In genomic region chr16:12089492-12090161, GRCh38 we compare ENCODE assay signal across 7 cellular contexts.
DNase-seq lines count a peak whose midpoint lies in the region; ATAC-seq and TF ChIP-seq lines count a peak whose summit lies in the region.

No MANE protein-coding gene starts in this region.

- TF ChIP-seq CTCF in left ventricle myocardium inferior (IDR thresholded peaks at IDR 0.05; ENCODE audit: borderline replicate concordance) (no peak), retinal pigment epithelial cell (conservative IDR thresholded peaks at IDR 0.05; ENCODE audit: low read depth, low read length) (no peak)

- peak; percentile 60 for DNase-seq in KG1 (lab: John Stamatoyannopoulos, UW)
- DNase-seq in activated naive CD4-positive, alpha-beta T cell treated with anti-CD3 and anti-CD28 coated beads, Interleukin-2, amount 50 U/mL, for 16 hours, result peak; percentile 49
- peak; percentile 37 for DNase-seq in left ventricle myocardium inferior
- peak; percentile 48 for DNase-seq in retinal pigment epithelial cell (ENCODE audit: low read depth)
- no peak for DNase-seq in SW480 (ENCODE audit: low spot score)

- H3K27me3 ChIP-seq in left ventricle myocardium inferior (ENCODE audit: low read depth), result no peaks in the 10 kb centered on the region

- H3K9me3 ChIP-seq in left ventricle myocardium inferior (replicated peaks), result no peaks in the 10 kb centered on the region

- H3K27ac ChIP-seq in left ventricle myocardium inferior (replicated peaks), result peak overlapping the region; percentile 72

- H3K4me3 ChIP-seq in left ventricle myocardium inferior (peak overlapping the region; percentile 49), retinal pigment epithelial cell (ENCODE audit: low read length) (peak overlapping the region; percentile 16)

- intact Hi-C loops in left ventricle myocardium inferior (cut with micrococcal nuclease), result no loop called here

- peaks cover 60% of the 10 kb centered on the region for H3K4me1 ChIP-seq in left ventricle myocardium inferior

- ATAC-seq in GM19438 (IDR thresholded peaks at IDR 0.05; ENCODE audit: low read depth, unreplicated experiment) (peak; percentile 58), GM21825 (IDR thresholded peaks at IDR 0.05; ENCODE audit: unreplicated experiment) (no peak)

- no peaks in the 10 kb centered on the region for H3K36me3 ChIP-seq in left ventricle myocardium inferior
